ENCODE assay signal across 20 cellular contexts in genomic region chr7:38438938-38439337, GRCh38.
A peak's percentile ranks its signal among the peaks of the same experiment; 100 is the strongest.
DNase-seq lines count a peak whose midpoint lies in the region; ATAC-seq, FAIRE-seq and TF ChIP-seq lines count a peak whose summit lies in the region.
"Had no signal": no experiment of that assay in that cellular context is flagged by ENCODE, and none has a peak within 500 bp of the region (broad histone marks: within the 10 kb centered on the region; RNA-seq: fewer than 3 reads in every experiment).

No MANE protein-coding gene starts in this region.

- no peak overlapping the region for H3K27ac Mint-ChIP-seq in activated naive CD4-positive, alpha-beta T cell treated with anti-CD3 and anti-CD28 coated beads, Interleukin-2, amount 50 U/mL, for 72 hours
- no peak overlapping the region for H3K27ac Mint-ChIP-seq in activated naive CD4-positive, alpha-beta T cell treated with anti-CD3 and anti-CD28 coated beads, Interleukin-2, amount 10 ng/mL, durations not matched to agents 7 days and 5 days
- H3K27ac Mint-ChIP-seq in stimulated activated naive B cell treated with anti-CD40 and anti-IgM and Interleukin-4, amounts not matched to agents 10 μg/mL and 1 μg/mL and 100 μg/mL, for 72 hours = no peak overlapping the region
- H3K27ac Mint-ChIP-seq: B cell had no signal

- peaks cover 5 to 12% of the 10 kb centered on the region in 2 donors for H3K9me3 Mint-ChIP-seq in activated naive CD4-positive, alpha-beta T cell treated with anti-CD3 and anti-CD28 coated beads, Interleukin-2, amount 50 U/mL, for 72 hours
- H3K9me3 Mint-ChIP-seq in activated naive CD4-positive, alpha-beta T cell treated with anti-CD3 and anti-CD28 coated beads, Interleukin-2, amount 10 ng/mL, durations not matched to agents 7 days and 5 days = no peaks in the 10 kb centered on the region
- H3K9me3 Mint-ChIP-seq in stimulated activated naive B cell treated with anti-CD40 and anti-IgM and Interleukin-4, amounts not matched to agents 10 μg/mL and 1 μg/mL and 100 μg/mL, for 72 hours = peaks cover 0 to 5% of the 10 kb centered on the region in 2 donors

- ATAC-seq in activated CD4-positive, CD25-positive, alpha-beta regulatory T cell treated with anti-CD3 and anti-CD28 coated beads, Interleukin-2, amount 50 U/mL, for 24 hours = peak; percentile 41 to 46
- ATAC-seq in activated naive CD4-positive, alpha-beta T cell treated with anti-CD3 and anti-CD28 coated beads, Interleukin-2, amount 50 U/mL, for 72 hours = peak; percentile 82 to 90
- peak; percentile 55 to 84 for ATAC-seq in stimulated activated naive B cell treated with anti-CD40 and anti-IgM and Interleukin-4, amounts not matched to agents 10 μg/mL and 1 μg/mL and 100 μg/mL, for 72 hours (replicated peaks)
- ATAC-seq: PC-3 had no signal

- TF ChIP-seq CTCF in bronchial epithelial cell (IDR thresholded peaks at IDR 0.05; ENCODE audit: insufficient read depth, low read length, severe bottlenecking) = no peak

- H3K4me1 Mint-ChIP-seq in activated naive CD4-positive, alpha-beta T cell treated with anti-CD3 and anti-CD28 coated beads, Interleukin-2, amount 10 ng/mL, durations not matched to agents 7 days and 5 days = peaks cover 4% of the 10 kb centered on the region
- peaks cover 0 to 5% of the 10 kb centered on the region in 2 donors for H3K4me1 Mint-ChIP-seq in stimulated activated naive B cell treated with anti-CD40 and anti-IgM and Interleukin-4, amounts not matched to agents 10 μg/mL and 1 μg/mL and 100 μg/mL, for 72 hours
- H3K4me1 Mint-ChIP-seq: B cell had no signal

- no peak overlapping the region for H3K4me3 Mint-ChIP-seq in activated naive CD4-positive, alpha-beta T cell treated with anti-CD3 and anti-CD28 coated beads, Interleukin-2, amount 10 ng/mL, durations not matched to agents 7 days and 5 days
- no peak overlapping the region for H3K4me3 Mint-ChIP-seq in stimulated activated naive B cell treated with anti-CD40 and anti-IgM and Interleukin-4, amounts not matched to agents 10 μg/mL and 1 μg/mL and 100 μg/mL, for 72 hours
- H3K4me3 Mint-ChIP-seq: B cell had no signal

- H3K27me3 ChIP-seq in bronchial epithelial cell (ENCODE audit: control insufficient read depth, insufficient read depth, low read length) = no peaks in the 10 kb centered on the region

- CTCF ChIA-PET in activated naive CD4-positive, alpha-beta T cell treated with anti-CD3 and anti-CD28 coated beads, Interleukin-2, amount 10 ng/mL, durations not matched to agents 7 days and 5 days (lab: Charles Lee) = interaction anchor here (1.4 kb wide), 1 partner anchor 10 kb away, joined by 3 read pairs; no protein-coding TSS in a partner anchor

- FAIRE-seq in bronchial epithelial cell (lab: Jason Lieb, UNC) = no peak

- peaks cover 4% of the 10 kb centered on the region for H3K27me3 Mint-ChIP-seq in activated naive CD4-positive, alpha-beta T cell treated with anti-CD3 and anti-CD28 coated beads, Interleukin-2, amount 10 ng/mL, durations not matched to agents 7 days and 5 days
- H3K27me3 Mint-ChIP-seq in stimulated activated naive B cell treated with anti-CD40 and anti-IgM and Interleukin-4, amounts not matched to agents 10 μg/mL and 1 μg/mL and 100 μg/mL, for 72 hours = peaks cover 6 to 9% of the 10 kb centered on the region in 2 donors

- no peak for DNase-seq in activated CD4-positive, CD25-positive, alpha-beta regulatory T cell (lab: John Stamatoyannopoulos, UW)
- no peak for DNase-seq in activated naive CD4-positive, alpha-beta T cell treated with anti-CD3 and anti-CD28 coated beads, Interleukin-2, amount 50 U/mL, for 72 hours (ENCODE audit: low spot score in 2 of 2)
- DNase-seq in activated naive CD4-positive, alpha-beta T cell treated with anti-CD3 and anti-CD28 coated beads, Interleukin-2, amount 10 ng/mL, durations not matched to agents 7 days and 5 days = no peak
- peak; percentile 25 for DNase-seq in bronchial epithelial cell (ENCODE audit: low read depth)
- DNase-seq in stimulated activated naive B cell treated with anti-CD40 and anti-IgM and Interleukin-4, amounts not matched to agents 10 μg/mL and 1 μg/mL and 100 μg/mL, for 72 hours = no peak
- no peak for DNase-seq in amniotic stem cell (lab: John Stamatoyannopoulos, UW)
- DNase-seq in NCI-H510A (lab: John Stamatoyannopoulos, UW) = no peak
- DNase-seq: 8988T, COR-L47, DMS 273 treated with DMSO at 0.1 percent for 48 hours, DND-41, MV-4-11, NCI-H1694 treated with DMSO at 0.1 percent for 48 hours, NCI-H510A treated with DMSO at 0.1 percent for 48 hours, NCI-H774, PC-3, RPMI8226 had no signal

- H3K4me3 ChIP-seq in bronchial epithelial cell (ENCODE audit: low read depth, low read length) = no peak overlapping the region
- H3K4me3 ChIP-seq: HAP-1 had no signal

- H3K36me3 Mint-ChIP-seq in activated naive CD4-positive, alpha-beta T cell treated with anti-CD3 and anti-CD28 coated beads, Interleukin-2, amount 50 U/mL, for 72 hours = no peaks in the 10 kb centered on the region
- H3K36me3 Mint-ChIP-seq in activated naive CD4-positive, alpha-beta T cell treated with anti-CD3 and anti-CD28 coated beads, Interleukin-2, amount 10 ng/mL, durations not matched to agents 7 days and 5 days = no peaks in the 10 kb centered on the region
- H3K36me3 Mint-ChIP-seq in stimulated activated naive B cell treated with anti-CD40 and anti-IgM and Interleukin-4, amounts not matched to agents 10 μg/mL and 1 μg/mL and 100 μg/mL, for 72 hours = peaks cover 0 to 5% of the 10 kb centered on the region in 2 donors

- no peaks in the 10 kb centered on the region for H3K36me3 ChIP-seq in bronchial epithelial cell (ENCODE audit: control insufficient read depth, insufficient read depth, low read length)
- H3K36me3 ChIP-seq: HAP-1 had no signal
